In genomic region chr5:9363026-9363793, GRCh38 we compare ENCODE assay signal across 12 cellular contexts.
DNase-seq lines count a peak whose midpoint lies in the region; ATAC-seq and TF ChIP-seq lines count a peak whose summit lies in the region.
"Had no signal": no experiment of that assay in that cellular context is flagged by ENCODE, and none has a peak within 500 bp of the region (broad histone marks: within the 10 kb centered on the region; RNA-seq: fewer than 3 reads in every experiment).

No MANE protein-coding gene starts in this region.

- no peaks in the 10 kb centered on the region for H3K36me3 ChIP-seq in mucosa of descending colon (ENCODE audit: low read depth)
- H3K36me3 ChIP-seq: lower lobe of right lung had no signal

- DNase-seq in GM13976 (ENCODE audit: low spot score) (peak; percentile 55), cardiac fibroblast (ENCODE audit: low read depth in 2 of 2) (peak; percentile 5 to 61), SIG-M5 (lab: John Stamatoyannopoulos, UW) (no peak), mucosa of descending colon (no peak)
- DNase-seq in stimulated activated CD4-positive, alpha-beta T cell treated with anti-CD3 and anti-CD28 coated beads, Interleukin-2, amount 100 ng/mL, for 24 hours = no peak
- DNase-seq in effector CD4-positive, alpha-beta T cell = no peak
- DNase-seq: COR-L47; lower lobe of right lung; NCI-H146; stimulated activated CD4-positive, alpha-beta T cell treated with anti-CD3 and anti-CD28 coated beads, Interleukin-12 subunit alpha, Interleukin-12 subunit beta, amount 100 ng/mL, for 4 hours had no signal

- in situ Hi-C loops in GM13976 (cut with MboI; ENCODE audit: low sequenced_read_pairs, unreplicated experiment) = no loop called here

- no peak for TF ChIP-seq CTCF in GM13976 (IDR thresholded peaks at IDR 0.05; ENCODE audit: borderline replicate concordance, control extremely low read depth, extremely low read depth, insufficient read depth, missing control alignments)
- TF ChIP-seq CTCF in cardiac fibroblast (IDR thresholded peaks at IDR 0.05; ENCODE audit: low read depth, low read length) = no peak
- TF ChIP-seq CTCF in mucosa of descending colon (IDR thresholded peaks at IDR 0.05) = no peak

- ATAC-seq in GM21381 (IDR thresholded peaks at IDR 0.05; ENCODE audit: unreplicated experiment) (peak; percentile 47), HG03135 (IDR thresholded peaks at IDR 0.05; ENCODE audit: unreplicated experiment) (peak; percentile 32), mucosa of descending colon (no peak)
- ATAC-seq: lower lobe of right lung had no signal

- intact Hi-C loops in mucosa of descending colon (cut with DNase I, micrococcal nuclease) = loop anchor here in 1 of 2 donors (5.0 kb wide), 1 partner anchor 179 kb away; no protein-coding TSS in a partner anchor

- no peaks in the 10 kb centered on the region for H3K9me3 ChIP-seq in mucosa of descending colon
- H3K9me3 ChIP-seq: lower lobe of right lung had no signal

- no peaks in the 10 kb centered on the region for H3K4me1 ChIP-seq in mucosa of descending colon (ENCODE audit: low read depth)
- H3K4me1 ChIP-seq: lower lobe of right lung had no signal

- no peak overlapping the region for H3K4me3 ChIP-seq in cardiac fibroblast (replicated peaks in 1 of 2; ENCODE audit: low read depth in 2 of 2, low read length in 2 of 2)
- no peak overlapping the region for H3K4me3 ChIP-seq in mucosa of descending colon
- H3K4me3 ChIP-seq: lower lobe of right lung had no signal

Comparison
In these comparisons a context has a peak if more than half of its experiments do, and no peak if none do; other contexts are left out.
1. DNase-seq: peak in GM13976 (single experiment) and cardiac fibroblast (2 of 2); none in SIG-M5 (single experiment), stimulated activated CD4-positive, alpha-beta T cell treated with anti-CD3 and anti-CD28 coated beads, Interleukin-2, amount 100 ng/mL, for 24 hours (0 of 2), effector CD4-positive, alpha-beta T cell (single experiment) and mucosa of descending colon (0 of 3).